Comparison of ENCODE assay signal across 22 cellular contexts in the genomic region with DNA sequence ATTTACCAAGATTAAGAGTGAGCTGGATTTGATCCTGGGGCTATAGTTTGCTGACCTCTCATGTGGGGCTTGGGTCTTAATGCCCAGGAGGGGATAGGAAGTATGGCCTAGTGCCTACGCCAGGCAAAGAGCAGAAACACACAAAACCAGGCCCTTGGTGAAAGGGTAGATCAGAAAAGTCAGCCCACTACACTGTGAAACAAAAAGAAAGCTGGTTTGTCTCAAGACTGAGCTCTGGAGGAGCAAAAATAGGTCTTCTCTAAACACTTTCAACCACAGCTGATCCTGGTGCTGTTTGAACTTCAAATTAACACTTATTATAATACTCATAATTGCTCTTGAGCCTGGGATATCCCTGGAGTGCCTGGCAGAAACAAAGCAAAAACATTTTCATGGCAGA.
"Had no signal": no experiment of that assay in that cellular context is flagged by ENCODE, and none has a peak within 500 bp of the region (broad histone marks: within the 10 kb centered on the region; RNA-seq: fewer than 3 reads in every experiment).

No MANE protein-coding gene starts in this region.

- H3K9ac ChIP-seq: KMS-11 had no signal

- H3K27ac ChIP-seq: KMS-11, RWPE1 had no signal

- H3K4me1 Mint-ChIP-seq: IgD-negative memory B cell had no signal

- H3K4me3 ChIP-seq: K562 had no signal

- H3K27me3 Mint-ChIP-seq: IgD-negative memory B cell had no signal

- H3K9me3 Mint-ChIP-seq: IgD-negative memory B cell had no signal

- H3K4me3 Mint-ChIP-seq: IgD-negative memory B cell had no signal

- H3K4me2 ChIP-seq: KMS-11 had no signal

- DNase-seq: Kasumi-1; MV-4-11; NCI-H1048; NCI-H1105 treated with DMSO at 0.1 percent for 48 hours; NCI-H1436 treated with DMSO at 0.1 percent for 48 hours; NCI-H187; NCI-H2029; NCI-H2081 treated with DMSO at 0.1 percent for 48 hours; NCI-H2171; NCI-H226; NCI-H446; NCI-H510A; NCI-H524 treated with DMSO at 0.1 percent for 48 hours; NCI-H82; NK-92 treated with Interleukin-12 subunit alpha and Interleukin-12 subunit beta, amount 100 ng/mL, for 24 hours; PC-3; SHP77; T-helper 1 cell had no signal
